In the genomic region with DNA sequence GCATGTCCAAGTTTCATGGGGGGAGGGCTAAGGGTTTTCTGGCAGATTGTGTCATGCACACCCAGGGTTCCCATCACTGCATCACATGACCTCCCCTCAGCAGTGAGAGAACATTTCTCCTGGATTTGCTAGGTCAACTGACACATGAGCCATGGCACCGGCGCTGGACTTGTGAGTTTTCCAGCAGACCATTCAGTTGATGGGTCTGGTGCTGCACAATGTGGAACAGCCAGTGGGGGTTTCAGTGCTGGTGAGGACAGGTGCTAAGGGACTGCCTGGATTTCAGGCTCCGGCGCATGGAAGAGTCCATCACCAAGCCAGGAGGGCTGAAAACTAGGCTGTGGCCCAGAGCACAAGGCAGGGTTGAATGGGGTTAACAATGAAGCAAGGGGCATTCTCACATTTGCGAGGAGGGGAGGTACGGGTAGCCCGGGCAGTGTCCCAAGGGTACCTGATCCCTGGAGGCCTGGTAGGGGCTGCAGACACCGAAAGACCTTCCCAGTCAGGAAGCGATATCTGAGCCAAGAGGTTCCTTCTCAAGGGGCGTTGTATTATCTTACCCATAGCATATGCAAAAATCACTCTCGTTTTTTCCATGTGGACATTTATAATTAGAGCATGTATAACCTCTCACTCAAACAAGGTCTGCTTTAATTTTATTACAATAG, we compare ENCODE assay signal across 16 cellular contexts.
DNase-seq lines count a peak whose midpoint lies in the region; ATAC-seq and TF ChIP-seq lines count a peak whose summit lies in the region.
"Had no signal": no experiment of that assay in that cellular context is flagged by ENCODE, and none has a peak within 500 bp of the region (broad histone marks: within the 10 kb centered on the region; RNA-seq: fewer than 3 reads in every experiment).

No MANE protein-coding gene starts in this region.

- no peak overlapping the region for H3K4me2 ChIP-seq in IMR-90 (ENCODE audit: low read depth, low read length)

- H3K27ac Mint-ChIP-seq in mesothelial cell of epicardium (peak overlapping the region; percentile 39), progenitor cell of endocrine pancreas (no peak overlapping the region)
- no peak overlapping the region for H3K27ac Mint-ChIP-seq in activated T-helper 2 cell treated with anti-CD3 and anti-CD28 coated beads, Interferon-gamma antibody, Interleukin-2, Interleukin-4, amounts not matched to agents 10 μg/mL and 5 μg/mL and 100 μg/mL, durations not matched to agents 14 hours and 24 hours and 36 hours

- no peaks in the 10 kb centered on the region for H3K9me3 ChIP-seq in IMR-90 (ENCODE audit: control insufficient read depth, insufficient read depth, low read length)
- H3K9me3 ChIP-seq in RWPE2 (ENCODE audit: severe bottlenecking), result no peaks in the 10 kb centered on the region
- no peaks in the 10 kb centered on the region for H3K9me3 ChIP-seq in thyroid gland
- H3K9me3 ChIP-seq: HAP-1 had no signal

- H3K27me3 Mint-ChIP-seq in mesothelial cell of epicardium (ENCODE audit: low read depth) (no peaks in the 10 kb centered on the region), progenitor cell of endocrine pancreas (no peaks in the 10 kb centered on the region)
- H3K27me3 Mint-ChIP-seq in activated T-helper 2 cell treated with anti-CD3 and anti-CD28 coated beads, Interferon-gamma antibody, Interleukin-2, Interleukin-4, amounts not matched to agents 10 μg/mL and 5 μg/mL and 100 μg/mL, durations not matched to agents 14 hours and 24 hours and 36 hours (ENCODE audit: low read depth), result peaks cover 3% of the 10 kb centered on the region
- H3K27me3 Mint-ChIP-seq: IgD-negative memory B cell had no signal

- no peak overlapping the region for H4K91ac ChIP-seq in IMR-90 (ENCODE audit: insufficient read depth, low read depth, low read length)

- TF ChIP-seq RAD21 in IMR-90 (IDR thresholded peaks at IDR 0.05; ENCODE audit: low read length), result no peak

- no peaks in the 10 kb centered on the region for H3K27me3 ChIP-seq in IMR-90 (ENCODE audit: control insufficient read depth, insufficient read depth, low read length)
- H3K27me3 ChIP-seq in RWPE2 (ENCODE audit: insufficient read depth, poor library complexity, severe bottlenecking), result no peaks in the 10 kb centered on the region
- no peaks in the 10 kb centered on the region for H3K27me3 ChIP-seq in thyroid gland

- H2AFZ ChIP-seq in IMR-90 (replicated peaks; ENCODE audit: low read length, poor library complexity), result no peak overlapping the region

- H3K36me3 Mint-ChIP-seq in mesothelial cell of epicardium (peaks cover 19% of the 10 kb centered on the region), progenitor cell of endocrine pancreas (ENCODE audit: insufficient read depth) (peaks cover 15% of the 10 kb centered on the region)
- H3K36me3 Mint-ChIP-seq in activated T-helper 2 cell treated with anti-CD3 and anti-CD28 coated beads, Interferon-gamma antibody, Interleukin-2, Interleukin-4, amounts not matched to agents 10 μg/mL and 5 μg/mL and 100 μg/mL, durations not matched to agents 14 hours and 24 hours and 36 hours (ENCODE audit: low read depth), result no peaks in the 10 kb centered on the region

- peaks cover 57% of the 10 kb centered on the region for H3K9me1 ChIP-seq in IMR-90 (ENCODE audit: insufficient read depth, low read length)

- no peak overlapping the region for H3K4me3 Mint-ChIP-seq in mesothelial cell of epicardium
- H3K4me3 Mint-ChIP-seq in activated T-helper 2 cell treated with anti-CD3 and anti-CD28 coated beads, Interferon-gamma antibody, Interleukin-2, Interleukin-4, amounts not matched to agents 10 μg/mL and 5 μg/mL and 100 μg/mL, durations not matched to agents 14 hours and 24 hours and 36 hours (ENCODE audit: low read depth), result no peak overlapping the region
- no peak overlapping the region for H3K4me3 Mint-ChIP-seq in progenitor cell of endocrine pancreas (ENCODE audit: low read depth)
- H3K4me3 Mint-ChIP-seq: IgD-negative memory B cell had no signal

- H3K36me3 ChIP-seq in IMR-90 (ENCODE audit: control insufficient read depth, insufficient read depth, low read length) (peaks cover 14% of the 10 kb centered on the region), RWPE2 (ENCODE audit: low read depth) (peaks cover 10% of the 10 kb centered on the region; the same call in 1 of the 2 replicates), thyroid gland (no peaks in the 10 kb centered on the region)
- H3K36me3 ChIP-seq: HAP-1 had no signal

- TF ChIP-seq CTCF in IMR-90 (conservative IDR thresholded peaks at IDR 0.05; ENCODE audit: low read depth, low read length), result no peak
- TF ChIP-seq CTCF in RWPE2 (IDR thresholded peaks at IDR 0.05; ENCODE audit: poor library complexity, severe bottlenecking), result no peak
- TF ChIP-seq CTCF in mesothelial cell of epicardium (IDR thresholded peaks at IDR 0.05; ENCODE audit: unreplicated experiment), result no peak
- TF ChIP-seq CTCF in thyroid gland (IDR thresholded peaks at IDR 0.05), result no peak
- TF ChIP-seq CTCF in progenitor cell of endocrine pancreas (IDR thresholded peaks at IDR 0.05; ENCODE audit: unreplicated experiment), result no peak

- WGBS in IMR-90 (ENCODE audit: extremely low coverage in 2 of 2, insufficient read length in 1 of 2), 2 experiments, result 93% methylated on average over 2 of the region's 11 CpGs; no CpG with 5 or more reads in 1 of the 2 experiments
- 63 to 79% methylated on average over 9 of the region's 11 CpGs for WGBS in thyroid gland, 2 donors

- H2BK15ac ChIP-seq in IMR-90 (ENCODE audit: low read depth, low read length), result no peak overlapping the region

- BruUV-seq in IMR-90 (replicated peaks; lab: Mats Ljungman, UMichigan), result no TSS peak

- no peak overlapping the region for H2AK9ac ChIP-seq in IMR-90 (replicated peaks; ENCODE audit: low read depth, low read length, poor library complexity)

- H2BK120ac ChIP-seq in IMR-90 (ENCODE audit: low read depth, low read length), result no peak overlapping the region

- TF ChIP-seq POLR2A in IMR-90 (IDR thresholded peaks at IDR 0.05; ENCODE audit: low read depth, low read length) (no peak), thyroid gland (IDR thresholded peaks at IDR 0.05) (no peak)

- peaks cover 42% of the 10 kb centered on the region for H3K4me1 Mint-ChIP-seq in mesothelial cell of epicardium
- no peaks in the 10 kb centered on the region for H3K4me1 Mint-ChIP-seq in activated T-helper 2 cell treated with anti-CD3 and anti-CD28 coated beads, Interferon-gamma antibody, Interleukin-2, Interleukin-4, amounts not matched to agents 10 μg/mL and 5 μg/mL and 100 μg/mL, durations not matched to agents 14 hours and 24 hours and 36 hours (ENCODE audit: low read depth)
- H3K4me1 Mint-ChIP-seq in progenitor cell of endocrine pancreas (ENCODE audit: low read depth), result peaks cover 38% of the 10 kb centered on the region

- dilution Hi-C loops in IMR-90 (cut with HindIII; ENCODE audit: low sequenced_read_pairs, unreplicated experiment), result no loop called here

- H2BK20ac ChIP-seq in IMR-90 (ENCODE audit: low read depth, low read length), result no peak overlapping the region

- H4K8ac ChIP-seq in IMR-90 (ENCODE audit: low read depth in 2 of 2, low read length in 2 of 2), result no peak overlapping the region

- no peak overlapping the region for H3K4ac ChIP-seq in IMR-90 (ENCODE audit: low read depth, low read length)

- intact Hi-C loops in IMR-90 (cut with micrococcal nuclease), result no loop called here
- intact Hi-C loops in thyroid gland (cut with DNase I), result no loop called here
- intact Hi-C loops in activated T-helper 2 cell treated with anti-CD3 and anti-CD28 coated beads, Interferon-gamma antibody, Interleukin-2, Interleukin-4, amounts not matched to agents 10 μg/mL and 5 μg/mL and 100 μg/mL, durations not matched to agents 14 hours and 24 hours and 36 hours (cut with micrococcal nuclease), result no loop called here

- DNase-seq in IMR-90, result no peak
- DNase-seq in RWPE2 (ENCODE audit: low spot score), result peak; percentile 35
- no peak for DNase-seq in mesothelial cell of epicardium (ENCODE audit: low spot score in 2 of 2, unreplicated experiment in 2 of 2)
- peak in 1 of 2 donors; percentile 43 for DNase-seq in thyroid gland
- DNase-seq in activated T-helper 2 cell treated with anti-CD3 and anti-CD28 coated beads, Interferon-gamma antibody, Interleukin-2, Interleukin-4, amounts not matched to agents 10 μg/mL and 5 μg/mL and 100 μg/mL, durations not matched to agents 14 hours and 24 hours and 36 hours (ENCODE audit: low spot score), result no peak
- no peak for DNase-seq in progenitor cell of endocrine pancreas (ENCODE audit: low spot score, unreplicated experiment)
- DNase-seq: DMS 273 treated with DMSO at 0.1 percent for 48 hours, EL, MM.1S, NCI-H187 treated with DMSO at 0.1 percent for 48 hours, NCI-H446, PC-3, SHP77 had no signal

- H3K4me3 ChIP-seq in IMR-90 (ENCODE audit: insufficient read depth, low read depth, low read length), result no peak overlapping the region
- no peak overlapping the region for H3K4me3 ChIP-seq in RWPE2 (ENCODE audit: severe bottlenecking)
- H3K4me3 ChIP-seq in thyroid gland (replicated peaks in 1 of 3), result no peak overlapping the region
- H3K4me3 ChIP-seq: HAP-1 had no signal

- peaks cover 22% of the 10 kb centered on the region for H3K4me1 ChIP-seq in IMR-90 (ENCODE audit: control insufficient read depth, insufficient read depth, low read length)
- peaks cover 21% of the 10 kb centered on the region for H3K4me1 ChIP-seq in RWPE2 (ENCODE audit: insufficient read depth, poor library complexity, severe bottlenecking)
- H3K4me1 ChIP-seq in thyroid gland, result peaks cover 54 to 73% of the 10 kb centered on the region in 2 donors

- no peak overlapping the region for H3K27ac ChIP-seq in IMR-90 (ENCODE audit: insufficient read depth, low read length)
- H3K27ac ChIP-seq in RWPE2 (ENCODE audit: poor library complexity, severe bottlenecking), result no peak overlapping the region
- peak overlapping the region; percentile 49 to 94 (median 90) for H3K27ac ChIP-seq in thyroid gland

- H3K9ac ChIP-seq in IMR-90 (ENCODE audit: low read depth, low read length), result no peak overlapping the region

- peaks cover 21 to 91% of the 10 kb centered on the region in 2 experiments for H3K79me1 ChIP-seq in IMR-90 (ENCODE audit: low read depth in 1 of 2, low read length in 2 of 2)

- H3K18ac ChIP-seq in IMR-90 (ENCODE audit: low read depth, low read length), result no peak overlapping the region

- no peak overlapping the region for H3K56ac ChIP-seq in IMR-90 (ENCODE audit: extremely low read depth, insufficient read depth, low read length)

- H2BK5ac ChIP-seq in IMR-90 (ENCODE audit: low read depth, low read length, poor library complexity, severe bottlenecking), result no peak overlapping the region

- H3K9me3 Mint-ChIP-seq in mesothelial cell of epicardium (no peaks in the 10 kb centered on the region), progenitor cell of endocrine pancreas (ENCODE audit: low read depth) (no peaks in the 10 kb centered on the region)
- H3K9me3 Mint-ChIP-seq in activated T-helper 2 cell treated with anti-CD3 and anti-CD28 coated beads, Interferon-gamma antibody, Interleukin-2, Interleukin-4, amounts not matched to agents 10 μg/mL and 5 μg/mL and 100 μg/mL, durations not matched to agents 14 hours and 24 hours and 36 hours, result no peaks in the 10 kb centered on the region
- H3K9me3 Mint-ChIP-seq: IgD-negative memory B cell had no signal

- no peak overlapping the region for H4K5ac ChIP-seq in IMR-90 (ENCODE audit: low read depth, low read length)

- H4K20me1 ChIP-seq in IMR-90 (ENCODE audit: insufficient read depth, low read length), result peaks cover 86% of the 10 kb centered on the region

- no peak for ATAC-seq in IMR-90 (ENCODE audit: low read depth)
- no peak for ATAC-seq in RWPE2 (ENCODE audit: low read depth)
- ATAC-seq in HG03108 (IDR thresholded peaks at IDR 0.05; ENCODE audit: unreplicated experiment), result no peak
- ATAC-seq: PC-3 had no signal

- CTCF ChIA-PET in IMR-90 (lab: Yijun Ruan, JAX), result no interaction called here

- in situ Hi-C loops in IMR-90 (cut with MboI; ENCODE audit: low sequenced_read_pairs), result no loop called here

- no peak overlapping the region for H2AK5ac ChIP-seq in IMR-90 (ENCODE audit: low read depth, low read length)

- no peak overlapping the region for H3K23ac ChIP-seq in IMR-90 (ENCODE audit: low read depth, low read length)

- no peak overlapping the region for H3K14ac ChIP-seq in IMR-90 (replicated peaks; ENCODE audit: low read depth, low read length)

- POLR2A ChIA-PET in IMR-90 (lab: Charles Lee; ENCODE audit: unreplicated experiment), result no interaction called here

Comparison
In these comparisons a context has a peak if more than half of its experiments do, and no peak if none do; other contexts are left out.
1. H3K27ac ChIP-seq: peak in thyroid gland (3 of 3); none in IMR-90 (single experiment) and RWPE2 (single experiment).